Comparison of ENCODE assay signal across 1 cellular context in genomic region chr19:39406656-39407393, GRCh38.
TF ChIP-seq lines count a peak whose summit lies in the region.

A gene with protein sequence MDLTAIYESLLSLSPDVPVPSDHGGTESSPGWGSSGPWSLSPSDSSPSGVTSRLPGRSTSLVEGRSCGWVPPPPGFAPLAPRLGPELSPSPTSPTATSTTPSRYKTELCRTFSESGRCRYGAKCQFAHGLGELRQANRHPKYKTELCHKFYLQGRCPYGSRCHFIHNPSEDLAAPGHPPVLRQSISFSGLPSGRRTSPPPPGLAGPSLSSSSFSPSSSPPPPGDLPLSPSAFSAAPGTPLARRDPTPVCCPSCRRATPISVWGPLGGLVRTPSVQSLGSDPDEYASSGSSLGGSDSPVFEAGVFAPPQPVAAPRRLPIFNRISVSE (plus strand): TSS chr19:39406847. CDS start chr19:39406905, 58 bp downstream.

TF ChIP-seq in HepG2, 621 proteins besides CTCF, POLR2A, EP300 and RAD21 (continued from another document and continues in another):
- TF ChIP-seq ZNF639 (CRISPR knock-in tag; conservative IDR thresholded peaks at IDR 0.05) (no peak), ETV5 (CRISPR knock-in tag; IDR thresholded peaks at IDR 0.05; ENCODE audit: borderline replicate concordance) (no peak), ZBTB3 (CRISPR knock-in tag; IDR thresholded peaks at IDR 0.05; ENCODE audit: borderline replicate concordance, low read depth) (no peak), ATF5 (CRISPR knock-in tag; IDR thresholded peaks at IDR 0.05; ENCODE audit: low read depth) (peak; percentile 28; the same call in 1 of the 2 replicates), HMGXB3 (CRISPR knock-in tag; IDR thresholded peaks at IDR 0.05; ENCODE audit: borderline replicate concordance) (no peak), TAF1 (CRISPR knock-in tag; IDR thresholded peaks at IDR 0.05) (peak; percentile 48; the same call in 1 of the 2 replicates), TEF (CRISPR knock-in tag; IDR thresholded peaks at IDR 0.05) (peak; percentile 46; the same call in 1 of the 2 replicates), MXI1 (IDR thresholded peaks at IDR 0.05; ENCODE audit: borderline replicate concordance, low read depth, low read length) (peak; percentile 49; the same call in 1 of the 3 replicates), ZNF782 (CRISPR knock-in tag; IDR thresholded peaks at IDR 0.05; ENCODE audit: borderline replicate concordance) (0 out of 2 replicates have a peak, but pooled peaks have one; percentile 30), KDM5A (IDR thresholded peaks at IDR 0.05; ENCODE audit: borderline replicate concordance, low read length) (peak; percentile 67; the same call in 1 of the 2 replicates), AKAP8 (CRISPR knock-in tag; IDR thresholded peaks at IDR 0.05) (peak; percentile 36), MLX (CRISPR knock-in tag; IDR thresholded peaks at IDR 0.05) (peak; percentile 32; the same call in 1 of the 2 replicates), HDAC2 (CRISPR knock-in tag; IDR thresholded peaks at IDR 0.05) (peak; percentile 19; the same call in 1 of the 2 replicates), XRCC5 (optimal IDR thresholded peaks at IDR 0.05; ENCODE audit: low read length) (peak; percentile 41), THAP11 (CRISPR knock-in tag; IDR thresholded peaks at IDR 0.05) (no peak), HOMEZ (CRISPR knock-in tag; IDR thresholded peaks at IDR 0.05; ENCODE audit: low read depth) (no peak), NAIF1 (CRISPR knock-in tag; IDR thresholded peaks at IDR 0.05; ENCODE audit: borderline replicate concordance) (no peak), ZNF850 (CRISPR knock-in tag; conservative IDR thresholded peaks at IDR 0.05) (no peak), CENPT (CRISPR knock-in tag; IDR thresholded peaks at IDR 0.05; ENCODE audit: low read depth) (no peak), ZNF558 (CRISPR knock-in tag; IDR thresholded peaks at IDR 0.05; ENCODE audit: borderline replicate concordance) (peak; percentile 83; the same call in 1 of the 2 replicates), TRAFD1 (CRISPR knock-in tag; IDR thresholded peaks at IDR 0.05; ENCODE audit: borderline replicate concordance) (peak; percentile 90; the same call in 1 of the 2 replicates), MAZ (IDR thresholded peaks at IDR 0.05; ENCODE audit: borderline replicate concordance, low read depth, low read length) (peak; percentile 58; the same call in 1 of the 2 replicates), MAZ (CRISPR knock-in tag; IDR thresholded peaks at IDR 0.05; ENCODE audit: low read depth) (peak; percentile 53; the same call in 1 of the 2 replicates), KDM2A (CRISPR knock-in tag; IDR thresholded peaks at IDR 0.05; ENCODE audit: borderline replicate concordance, low read depth) (peak; percentile 7; the same call in 1 of the 2 replicates), REXO4 (CRISPR knock-in tag; IDR thresholded peaks at IDR 0.05; ENCODE audit: borderline replicate concordance) (no peak), MXD4 (CRISPR knock-in tag; IDR thresholded peaks at IDR 0.05) (no peak), ZNF556 (CRISPR knock-in tag; IDR thresholded peaks at IDR 0.05; ENCODE audit: borderline replicate concordance) (peak; percentile 75; the same call in 1 of the 2 replicates), ZNF143 (CRISPR knock-in tag; IDR thresholded peaks at IDR 0.05) (no peak), SP1 (IDR thresholded peaks at IDR 0.05) (no peak), SP1 (CRISPR knock-in tag; IDR thresholded peaks at IDR 0.05) (peak; percentile 33), ZNF362 (CRISPR knock-in tag; IDR thresholded peaks at IDR 0.05; ENCODE audit: borderline replicate concordance) (no peak)
- TF ChIP-seq, protein P1, sequence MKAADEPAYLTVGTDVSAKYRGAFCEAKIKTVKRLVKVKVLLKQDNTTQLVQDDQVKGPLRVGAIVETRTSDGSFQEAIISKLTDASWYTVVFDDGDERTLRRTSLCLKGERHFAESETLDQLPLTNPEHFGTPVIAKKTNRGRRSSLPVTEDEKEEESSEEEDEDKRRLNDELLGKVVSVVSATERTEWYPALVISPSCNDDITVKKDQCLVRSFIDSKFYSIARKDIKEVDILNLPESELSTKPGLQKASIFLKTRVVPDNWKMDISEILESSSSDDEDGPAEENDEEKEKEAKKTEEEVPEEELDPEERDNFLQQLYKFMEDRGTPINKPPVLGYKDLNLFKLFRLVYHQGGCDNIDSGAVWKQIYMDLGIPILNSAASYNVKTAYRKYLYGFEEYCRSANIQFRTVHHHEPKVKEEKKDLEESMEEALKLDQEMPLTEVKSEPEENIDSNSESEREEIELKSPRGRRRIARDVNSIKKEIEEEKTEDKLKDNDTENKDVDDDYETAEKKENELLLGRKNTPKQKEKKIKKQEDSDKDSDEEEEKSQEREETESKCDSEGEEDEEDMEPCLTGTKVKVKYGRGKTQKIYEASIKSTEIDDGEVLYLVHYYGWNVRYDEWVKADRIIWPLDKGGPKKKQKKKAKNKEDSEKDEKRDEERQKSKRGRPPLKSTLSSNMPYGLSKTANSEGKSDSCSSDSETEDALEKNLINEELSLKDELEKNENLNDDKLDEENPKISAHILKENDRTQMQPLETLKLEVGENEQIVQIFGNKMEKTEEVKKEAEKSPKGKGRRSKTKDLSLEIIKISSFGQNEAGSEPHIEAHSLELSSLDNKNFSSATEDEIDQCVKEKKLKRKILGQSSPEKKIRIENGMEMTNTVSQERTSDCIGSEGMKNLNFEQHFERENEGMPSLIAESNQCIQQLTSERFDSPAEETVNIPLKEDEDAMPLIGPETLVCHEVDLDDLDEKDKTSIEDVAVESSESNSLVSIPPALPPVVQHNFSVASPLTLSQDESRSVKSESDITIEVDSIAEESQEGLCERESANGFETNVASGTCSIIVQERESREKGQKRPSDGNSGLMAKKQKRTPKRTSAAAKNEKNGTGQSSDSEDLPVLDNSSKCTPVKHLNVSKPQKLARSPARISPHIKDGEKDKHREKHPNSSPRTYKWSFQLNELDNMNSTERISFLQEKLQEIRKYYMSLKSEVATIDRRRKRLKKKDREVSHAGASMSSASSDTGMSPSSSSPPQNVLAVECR (CRISPR knock-in tag; IDR thresholded peaks at IDR 0.05; ENCODE audit: borderline replicate concordance), result peak; percentile 77
- TF ChIP-seq, protein P2, sequence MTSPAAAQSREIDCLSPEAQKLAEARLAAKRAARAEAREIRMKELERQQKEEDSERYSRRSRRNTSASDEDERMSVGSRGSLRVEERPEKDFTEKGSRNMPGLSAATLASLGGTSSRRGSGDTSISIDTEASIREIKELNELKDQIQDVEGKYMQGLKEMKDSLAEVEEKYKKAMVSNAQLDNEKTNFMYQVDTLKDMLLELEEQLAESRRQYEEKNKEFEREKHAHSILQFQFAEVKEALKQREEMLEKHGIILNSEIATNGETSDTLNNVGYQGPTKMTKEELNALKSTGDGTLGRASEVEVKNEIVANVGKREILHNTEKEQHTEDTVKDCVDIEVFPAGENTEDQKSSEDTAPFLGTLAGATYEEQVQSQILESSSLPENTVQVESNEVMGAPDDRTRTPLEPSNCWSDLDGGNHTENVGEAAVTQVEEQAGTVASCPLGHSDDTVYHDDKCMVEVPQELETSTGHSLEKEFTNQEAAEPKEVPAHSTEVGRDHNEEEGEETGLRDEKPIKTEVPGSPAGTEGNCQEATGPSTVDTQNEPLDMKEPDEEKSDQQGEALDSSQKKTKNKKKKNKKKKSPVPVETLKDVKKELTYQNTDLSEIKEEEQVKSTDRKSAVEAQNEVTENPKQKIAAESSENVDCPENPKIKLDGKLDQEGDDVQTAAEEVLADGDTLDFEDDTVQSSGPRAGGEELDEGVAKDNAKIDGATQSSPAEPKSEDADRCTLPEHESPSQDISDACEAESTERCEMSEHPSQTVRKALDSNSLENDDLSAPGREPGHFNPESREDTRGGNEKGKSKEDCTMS (CRISPR knock-in tag; conservative IDR thresholded peaks at IDR 0.05), result 0 out of 2 replicates have a peak, but pooled peaks have one; percentile 42
